ENCODE assay signal across 1 cellular context in the genomic region with DNA sequence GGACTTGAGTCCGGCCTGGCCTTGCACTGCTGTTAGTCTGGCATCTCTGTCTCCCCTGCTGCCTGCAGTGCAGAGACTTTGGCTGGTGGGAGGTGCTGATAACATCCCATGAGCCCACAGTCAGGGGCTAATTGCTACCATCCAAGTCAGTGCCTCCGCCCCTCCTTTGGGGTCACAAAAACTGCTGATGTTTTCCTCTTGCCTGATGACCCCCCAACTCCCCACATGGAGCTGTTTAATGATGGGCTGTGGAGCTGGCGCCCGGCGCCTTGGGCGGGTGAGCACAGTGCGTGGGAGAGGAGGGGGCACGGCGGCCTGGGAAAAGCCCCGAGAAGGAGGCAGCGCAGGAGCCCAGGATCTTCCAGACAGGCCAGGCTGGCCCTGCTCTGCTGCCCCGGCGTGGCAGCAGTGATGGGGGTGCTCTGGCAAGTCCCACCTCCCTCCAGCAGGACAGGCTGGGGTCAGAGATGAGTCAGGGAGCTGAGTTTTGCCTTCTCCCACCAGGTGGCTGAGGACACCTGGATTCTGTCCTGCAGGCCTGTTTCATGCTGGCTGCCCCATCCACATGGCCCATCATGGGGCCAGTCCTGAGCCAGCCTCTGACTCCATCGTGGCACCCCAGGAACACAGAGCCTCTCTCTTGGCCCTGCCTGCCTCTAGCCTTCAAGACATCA.
TF ChIP-seq lines count a peak whose summit lies in the region.

No MANE protein-coding gene starts in this region.

TF ChIP-seq in GM23338, 12 proteins besides CTCF, POLR2A, EP300 and RAD21 (continued from another document):
- TF ChIP-seq, protein P1, sequence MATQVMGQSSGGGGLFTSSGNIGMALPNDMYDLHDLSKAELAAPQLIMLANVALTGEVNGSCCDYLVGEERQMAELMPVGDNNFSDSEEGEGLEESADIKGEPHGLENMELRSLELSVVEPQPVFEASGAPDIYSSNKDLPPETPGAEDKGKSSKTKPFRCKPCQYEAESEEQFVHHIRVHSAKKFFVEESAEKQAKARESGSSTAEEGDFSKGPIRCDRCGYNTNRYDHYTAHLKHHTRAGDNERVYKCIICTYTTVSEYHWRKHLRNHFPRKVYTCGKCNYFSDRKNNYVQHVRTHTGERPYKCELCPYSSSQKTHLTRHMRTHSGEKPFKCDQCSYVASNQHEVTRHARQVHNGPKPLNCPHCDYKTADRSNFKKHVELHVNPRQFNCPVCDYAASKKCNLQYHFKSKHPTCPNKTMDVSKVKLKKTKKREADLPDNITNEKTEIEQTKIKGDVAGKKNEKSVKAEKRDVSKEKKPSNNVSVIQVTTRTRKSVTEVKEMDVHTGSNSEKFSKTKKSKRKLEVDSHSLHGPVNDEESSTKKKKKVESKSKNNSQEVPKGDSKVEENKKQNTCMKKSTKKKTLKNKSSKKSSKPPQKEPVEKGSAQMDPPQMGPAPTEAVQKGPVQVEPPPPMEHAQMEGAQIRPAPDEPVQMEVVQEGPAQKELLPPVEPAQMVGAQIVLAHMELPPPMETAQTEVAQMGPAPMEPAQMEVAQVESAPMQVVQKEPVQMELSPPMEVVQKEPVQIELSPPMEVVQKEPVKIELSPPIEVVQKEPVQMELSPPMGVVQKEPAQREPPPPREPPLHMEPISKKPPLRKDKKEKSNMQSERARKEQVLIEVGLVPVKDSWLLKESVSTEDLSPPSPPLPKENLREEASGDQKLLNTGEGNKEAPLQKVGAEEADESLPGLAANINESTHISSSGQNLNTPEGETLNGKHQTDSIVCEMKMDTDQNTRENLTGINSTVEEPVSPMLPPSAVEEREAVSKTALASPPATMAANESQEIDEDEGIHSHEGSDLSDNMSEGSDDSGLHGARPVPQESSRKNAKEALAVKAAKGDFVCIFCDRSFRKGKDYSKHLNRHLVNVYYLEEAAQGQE (IDR thresholded peaks at IDR 0.05; ENCODE audit: unreplicated experiment): no peak
- TF ChIP-seq, protein P2, sequence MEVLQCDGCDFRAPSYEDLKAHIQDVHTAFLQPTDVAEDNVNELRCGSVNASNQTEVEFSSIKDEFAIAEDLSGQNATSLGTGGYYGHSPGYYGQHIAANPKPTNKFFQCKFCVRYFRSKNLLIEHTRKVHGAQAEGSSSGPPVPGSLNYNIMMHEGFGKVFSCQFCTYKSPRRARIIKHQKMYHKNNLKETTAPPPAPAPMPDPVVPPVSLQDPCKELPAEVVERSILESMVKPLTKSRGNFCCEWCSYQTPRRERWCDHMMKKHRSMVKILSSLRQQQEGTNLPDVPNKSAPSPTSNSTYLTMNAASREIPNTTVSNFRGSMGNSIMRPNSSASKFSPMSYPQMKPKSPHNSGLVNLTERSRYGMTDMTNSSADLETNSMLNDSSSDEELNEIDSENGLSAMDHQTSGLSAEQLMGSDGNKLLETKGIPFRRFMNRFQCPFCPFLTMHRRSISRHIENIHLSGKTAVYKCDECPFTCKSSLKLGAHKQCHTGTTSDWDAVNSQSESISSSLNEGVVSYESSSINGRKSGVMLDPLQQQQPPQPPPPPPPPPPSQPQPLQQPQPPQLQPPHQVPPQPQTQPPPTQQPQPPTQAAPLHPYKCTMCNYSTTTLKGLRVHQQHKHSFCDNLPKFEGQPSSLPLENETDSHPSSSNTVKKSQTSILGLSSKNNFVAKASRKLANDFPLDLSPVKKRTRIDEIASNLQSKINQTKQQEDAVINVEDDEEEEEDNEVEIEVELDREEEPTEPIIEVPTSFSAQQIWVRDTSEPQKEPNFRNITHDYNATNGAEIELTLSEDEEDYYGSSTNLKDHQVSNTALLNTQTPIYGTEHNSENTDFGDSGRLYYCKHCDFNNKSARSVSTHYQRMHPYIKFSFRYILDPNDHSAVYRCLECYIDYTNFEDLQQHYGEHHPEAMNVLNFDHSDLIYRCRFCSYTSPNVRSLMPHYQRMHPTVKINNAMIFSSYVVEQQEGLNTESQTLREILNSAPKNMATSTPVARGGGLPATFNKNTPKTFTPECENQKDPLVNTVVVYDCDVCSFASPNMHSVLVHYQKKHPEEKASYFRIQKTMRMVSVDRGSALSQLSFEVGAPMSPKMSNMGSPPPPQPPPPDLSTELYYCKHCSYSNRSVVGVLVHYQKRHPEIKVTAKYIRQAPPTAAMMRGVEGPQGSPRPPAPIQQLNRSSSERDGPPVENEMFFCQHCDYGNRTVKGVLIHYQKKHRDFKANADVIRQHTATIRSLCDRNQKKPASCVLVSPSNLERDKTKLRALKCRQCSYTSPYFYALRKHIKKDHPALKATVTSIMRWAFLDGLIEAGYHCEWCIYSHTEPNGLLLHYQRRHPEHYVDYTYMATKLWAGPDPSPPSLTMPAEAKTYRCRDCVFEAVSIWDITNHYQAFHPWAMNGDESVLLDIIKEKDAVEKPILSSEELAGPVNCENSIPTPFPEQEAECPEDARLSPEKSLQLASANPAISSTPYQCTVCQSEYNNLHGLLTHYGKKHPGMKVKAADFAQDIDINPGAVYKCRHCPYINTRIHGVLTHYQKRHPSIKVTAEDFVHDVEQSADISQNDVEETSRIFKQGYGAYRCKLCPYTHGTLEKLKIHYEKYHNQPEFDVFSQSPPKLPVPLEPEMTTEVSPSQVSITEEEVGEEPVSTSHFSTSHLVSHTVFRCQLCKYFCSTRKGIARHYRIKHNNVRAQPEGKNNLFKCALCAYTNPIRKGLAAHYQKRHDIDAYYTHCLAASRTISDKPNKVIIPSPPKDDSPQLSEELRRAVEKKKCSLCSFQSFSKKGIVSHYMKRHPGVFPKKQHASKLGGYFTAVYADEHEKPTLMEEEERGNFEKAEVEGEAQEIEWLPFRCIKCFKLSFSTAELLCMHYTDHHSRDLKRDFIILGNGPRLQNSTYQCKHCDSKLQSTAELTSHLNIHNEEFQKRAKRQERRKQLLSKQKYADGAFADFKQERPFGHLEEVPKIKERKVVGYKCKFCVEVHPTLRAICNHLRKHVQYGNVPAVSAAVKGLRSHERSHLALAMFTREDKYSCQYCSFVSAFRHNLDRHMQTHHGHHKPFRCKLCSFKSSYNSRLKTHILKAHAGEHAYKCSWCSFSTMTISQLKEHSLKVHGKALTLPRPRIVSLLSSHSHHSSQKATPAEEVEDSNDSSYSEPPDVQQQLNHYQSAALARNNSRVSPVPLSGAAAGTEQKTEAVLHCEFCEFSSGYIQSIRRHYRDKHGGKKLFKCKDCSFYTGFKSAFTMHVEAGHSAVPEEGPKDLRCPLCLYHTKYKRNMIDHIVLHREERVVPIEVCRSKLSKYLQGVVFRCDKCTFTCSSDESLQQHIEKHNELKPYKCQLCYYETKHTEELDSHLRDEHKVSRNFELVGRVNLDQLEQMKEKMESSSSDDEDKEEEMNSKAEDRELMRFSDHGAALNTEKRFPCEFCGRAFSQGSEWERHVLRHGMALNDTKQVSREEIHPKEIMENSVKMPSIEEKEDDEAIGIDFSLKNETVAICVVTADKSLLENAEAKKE (CRISPR knock-in tag; IDR thresholded peaks at IDR 0.05): no peak
- no peak for TF ChIP-seq JUNB (IDR thresholded peaks at IDR 0.05; ENCODE audit: unreplicated experiment)
- no peak for TF ChIP-seq NANOG (IDR thresholded peaks at IDR 0.05; ENCODE audit: borderline replicate concordance)
- no peak for TF ChIP-seq CREB1 (CRISPR knock-in tag; IDR thresholded peaks at IDR 0.05; ENCODE audit: low read depth)
- TF ChIP-seq, protein P3, sequence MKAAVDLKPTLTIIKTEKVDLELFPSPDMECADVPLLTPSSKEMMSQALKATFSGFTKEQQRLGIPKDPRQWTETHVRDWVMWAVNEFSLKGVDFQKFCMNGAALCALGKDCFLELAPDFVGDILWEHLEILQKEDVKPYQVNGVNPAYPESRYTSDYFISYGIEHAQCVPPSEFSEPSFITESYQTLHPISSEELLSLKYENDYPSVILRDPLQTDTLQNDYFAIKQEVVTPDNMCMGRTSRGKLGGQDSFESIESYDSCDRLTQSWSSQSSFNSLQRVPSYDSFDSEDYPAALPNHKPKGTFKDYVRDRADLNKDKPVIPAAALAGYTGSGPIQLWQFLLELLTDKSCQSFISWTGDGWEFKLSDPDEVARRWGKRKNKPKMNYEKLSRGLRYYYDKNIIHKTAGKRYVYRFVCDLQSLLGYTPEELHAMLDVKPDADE (IDR thresholded peaks at IDR 0.05): no peak
- no peak for TF ChIP-seq POLR2AphosphoS5 (IDR thresholded peaks at IDR 0.05; ENCODE audit: low read depth)
- no peak for TF ChIP-seq ZNF331 (CRISPR knock-in tag; IDR thresholded peaks at IDR 0.05; ENCODE audit: low read depth)
